In the genomic region with DNA sequence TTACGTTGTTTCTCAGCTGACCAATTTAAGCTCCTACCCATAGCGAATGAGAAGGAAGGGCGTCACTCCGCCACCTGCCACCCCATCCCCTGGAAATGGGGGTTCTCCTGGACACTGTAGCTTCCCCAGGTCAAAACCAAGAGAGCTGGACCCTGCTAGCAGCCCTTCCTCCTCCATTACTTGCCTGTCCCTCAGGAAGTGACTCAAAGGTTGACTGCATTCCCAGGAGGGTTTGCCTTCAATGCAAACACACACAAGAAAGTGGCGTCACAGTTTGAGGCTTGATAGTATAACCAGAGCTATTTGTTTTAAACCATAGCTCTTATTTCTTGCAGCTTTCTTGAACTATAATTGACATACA, we compare ENCODE assay signal across 17 cellular contexts.
DNase-seq lines count a peak whose midpoint lies in the region; TF ChIP-seq lines count a peak whose summit lies in the region.
"Had no signal": no experiment of that assay in that cellular context is flagged by ENCODE, and none has a peak within 500 bp of the region (broad histone marks: within the 10 kb centered on the region; RNA-seq: fewer than 3 reads in every experiment).

No MANE protein-coding gene starts in this region.

- no peaks in the 10 kb centered on the region for H3K36me3 ChIP-seq in endodermal cell (ENCODE audit: control insufficient read depth, insufficient read depth, low read length)
- H3K36me3 ChIP-seq: gastrocnemius medialis, transverse colon had no signal

- no peak overlapping the region for H3K9ac ChIP-seq in endodermal cell (ENCODE audit: extremely low read depth, low read length, poor library complexity, severe bottlenecking)

- H3K27ac ChIP-seq in endodermal cell (ENCODE audit: low read depth, low read length), result no peak overlapping the region
- H3K27ac ChIP-seq: 22Rv1, gastrocnemius medialis, transverse colon had no signal

- WGBS in endodermal cell (ENCODE audit: insufficient coverage in 1 of 2, insufficient read length in 1 of 2), 2 experiments, result 91 to 94% methylated on average over 5 of the region's 5 CpGs

- no peaks in the 10 kb centered on the region for H3K9me3 ChIP-seq in endodermal cell (ENCODE audit: control insufficient read depth, low read length)
- H3K9me3 ChIP-seq: gastrocnemius medialis, transverse colon had no signal

- peaks cover 5% of the 10 kb centered on the region for H3K9me3 Mint-ChIP-seq in endodermal cell
- no peaks in the 10 kb centered on the region for H3K9me3 Mint-ChIP-seq in mesothelial cell of epicardium

- TF ChIP-seq CTCF in endodermal cell (conservative IDR thresholded peaks at IDR 0.05) (no peak), mesothelial cell of epicardium (IDR thresholded peaks at IDR 0.05; ENCODE audit: unreplicated experiment) (no peak)

- H3K27ac Mint-ChIP-seq in endodermal cell (peak overlapping the region; percentile 29), mesothelial cell of epicardium (no peak overlapping the region)
- H3K27ac Mint-ChIP-seq: activated CD4-positive, alpha-beta T cell treated with anti-CD3 and anti-CD28 coated beads for 36 hours had no signal

- H3K36me3 Mint-ChIP-seq in endodermal cell (ENCODE audit: low read depth) (no peaks in the 10 kb centered on the region), mesothelial cell of epicardium (no peaks in the 10 kb centered on the region)

- no peaks in the 10 kb centered on the region for H3K27me3 ChIP-seq in endodermal cell (ENCODE audit: control insufficient read depth, insufficient read depth, low read length, poor library complexity, severe bottlenecking)
- H3K27me3 ChIP-seq: gastrocnemius medialis, transverse colon had no signal

- H3K4me1 ChIP-seq in endodermal cell (ENCODE audit: control insufficient read depth, insufficient read depth, low read length), result no peaks in the 10 kb centered on the region
- H3K4me1 ChIP-seq: gastrocnemius medialis, transverse colon had no signal

- H3K4me1 Mint-ChIP-seq in endodermal cell, result peaks cover 11% of the 10 kb centered on the region
- H3K4me1 Mint-ChIP-seq in mesothelial cell of epicardium, result no peaks in the 10 kb centered on the region
- H3K4me1 Mint-ChIP-seq: activated CD4-positive, alpha-beta T cell treated with anti-CD3 and anti-CD28 coated beads for 36 hours had no signal

- H3K4me3 ChIP-seq in endodermal cell (ENCODE audit: low read length), result no peak overlapping the region
- H3K4me3 ChIP-seq: gastrocnemius medialis, transverse colon had no signal

- H3K27me3 Mint-ChIP-seq in endodermal cell (ENCODE audit: insufficient read depth), result peaks cover 5% of the 10 kb centered on the region
- H3K27me3 Mint-ChIP-seq in mesothelial cell of epicardium (ENCODE audit: low read depth), result peaks cover 25% of the 10 kb centered on the region

- DNase-seq in DMS53 (lab: John Stamatoyannopoulos, UW) (peak; percentile 29), DMS53 treated with DMSO at 0.1 percent for 48 hours (lab: John Stamatoyannopoulos, UW; ENCODE audit: unreplicated experiment) (no peak), NCI-H69 (lab: John Stamatoyannopoulos, UW) (peak; percentile 63), endodermal cell (no peak), pulmonary artery endothelial cell (ENCODE audit: low read depth, low spot score) (peak; percentile 69), superior temporal gyrus (ENCODE audit: extremely low spot score) (no peak), mesothelial cell of epicardium (ENCODE audit: low spot score in 2 of 2, unreplicated experiment in 2 of 2) (no peak), medulla oblongata (ENCODE audit: extremely low spot score) (no peak)
- DNase-seq: activated CD4-positive, alpha-beta T cell treated with anti-CD3 and anti-CD28 coated beads for 36 hours; activated T-cell treated with anti-CD3 and anti-CD28 coated beads, Interleukin-2, amount 50 U/mL, for 1 hour; Calu3; effector memory CD4-positive, alpha-beta T cell; gastrocnemius medialis; NCI-H2081 treated with DMSO at 0.1 percent for 48 hours; T-helper 1 cell; transverse colon had no signal

- H3K4me3 Mint-ChIP-seq in endodermal cell, result no peak overlapping the region
- no peak overlapping the region for H3K4me3 Mint-ChIP-seq in mesothelial cell of epicardium
- H3K4me3 Mint-ChIP-seq: activated CD4-positive, alpha-beta T cell treated with anti-CD3 and anti-CD28 coated beads for 36 hours had no signal

Comparison
In these comparisons a context has a peak if more than half of its experiments do, and no peak if none do; other contexts are left out.
1. DNase-seq: peak in DMS53 (single experiment), NCI-H69 (single experiment) and pulmonary artery endothelial cell (single experiment); none in DMS53 treated with DMSO at 0.1 percent for 48 hours (single experiment), endodermal cell (single experiment), superior temporal gyrus (single experiment), mesothelial cell of epicardium (0 of 2) and medulla oblongata (single experiment).